ENCODE assay signal across 1 cellular context in the genomic region with DNA sequence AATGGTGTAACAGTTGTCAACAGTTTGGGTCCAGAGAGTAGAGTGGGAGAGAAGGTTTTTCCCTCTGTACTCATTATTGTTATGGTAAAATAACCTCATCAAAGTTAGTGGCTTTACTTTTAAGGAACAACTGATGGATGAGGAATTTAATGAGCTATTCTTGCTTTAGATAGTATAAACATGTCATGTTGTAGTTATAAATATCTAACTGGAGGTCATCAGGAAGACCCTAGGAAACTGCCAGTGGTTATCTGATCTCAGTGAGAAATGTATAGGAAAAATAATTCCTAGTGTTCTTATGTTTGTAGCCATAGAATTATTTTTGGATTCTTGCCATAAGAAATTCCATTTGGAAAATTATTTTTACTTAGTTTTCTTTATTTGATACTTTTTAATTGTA.
TF ChIP-seq lines count a peak whose summit lies in the region.

No MANE protein-coding gene starts in this region.

TF ChIP-seq in HepG2, 621 proteins besides CTCF, POLR2A, EP300 and RAD21:
- TF ChIP-seq PLRG1 (conservative IDR thresholded peaks at IDR 0.05) (no peak), ZNF124 (CRISPR knock-in tag; IDR thresholded peaks at IDR 0.05) (no peak), ZNF782 (CRISPR knock-in tag; IDR thresholded peaks at IDR 0.05; ENCODE audit: borderline replicate concordance) (no peak), PHB2 (IDR thresholded peaks at IDR 0.05; ENCODE audit: partially characterized antibody) (no peak)
